28 cellular contexts compared by ENCODE assay signal in the genomic region with DNA sequence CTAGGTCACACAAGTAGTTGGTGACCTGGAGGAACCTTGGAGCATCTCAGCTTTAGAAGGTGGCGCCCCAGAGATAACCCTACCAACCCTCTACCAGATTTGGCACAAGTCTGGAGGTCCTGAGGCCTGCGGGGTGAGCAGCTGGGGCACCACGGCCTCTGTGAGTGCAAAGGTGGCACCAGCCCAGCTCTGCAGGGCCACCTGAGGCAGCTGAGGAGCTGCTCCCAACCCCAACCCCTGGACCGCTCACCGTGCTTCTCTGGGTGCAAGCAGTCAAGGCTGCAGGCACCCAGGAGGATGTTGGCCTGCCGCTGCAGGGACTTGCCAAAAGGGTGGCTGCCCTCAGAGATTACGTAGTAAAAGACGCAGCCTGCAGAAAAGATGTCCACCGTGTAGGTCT. TPM values are rescaled to one million over a fixed set of nuclear protein-coding genes. Genes with fewer than 3 reads are reported as not detected.
"Had no signal": no experiment of that assay in that cellular context is flagged by ENCODE, and none has a peak within 500 bp of the region (broad histone marks: within the 10 kb centered on the region; RNA-seq: fewer than 3 reads in every experiment).

No MANE protein-coding gene starts in this region.

- DNase-seq: activated CD4-positive, alpha-beta T cell treated with anti-CD3 and anti-CD28 coated beads, Interleukin-2, amount 10 ng/mL, durations not matched to agents 24 days and 14 days; activated CD4-positive, CD25-positive, alpha-beta regulatory T cell treated with anti-CD3 and anti-CD28 coated beads, Interleukin-2, amount 50 U/mL, for 72 hours; activated naive CD4-positive, alpha-beta T cell; activated naive CD8-positive, alpha-beta T cell treated with anti-CD3 and anti-CD28 coated beads for 36 hours; adrenal gland; aorta; brain microvascular endothelial cell; left lung; lower lobe of right lung; mesendoderm; nephron progenitor cell; ovary; sigmoid colon; small intestine; stimulated activated CD4-positive, alpha-beta T cell treated with anti-CD3 and anti-CD28 coated beads, Interleukin-4, amount 100 ng/mL, for 24 hours; stomach; T1000; thyroid gland; upper lobe of right lung had no signal

- H3K27me3 ChIP-seq: adrenal gland, brain microvascular endothelial cell, esophagus muscularis mucosa, left lung, ovary, sigmoid colon, stomach, thyroid gland, upper lobe of right lung had no signal

- H3K4me1 Mint-ChIP-seq: stimulated activated memory B cell treated with anti-CD40 and anti-IgM and Interleukin-4, amounts not matched to agents 10 μg/mL and 1 μg/mL and 100 μg/mL, for 72 hours had no signal

- FAIRE-seq: frontal cortex, islet of Langerhans, small intestine had no signal

- H3K9me3 ChIP-seq: adrenal gland, esophagus muscularis mucosa, left lung, lower lobe of right lung, ovary, sigmoid colon, stomach, thyroid gland, upper lobe of right lung had no signal

- H3K4me3 Mint-ChIP-seq: activated CD4-positive, alpha-beta T cell treated with anti-CD3 and anti-CD28 coated beads, Interleukin-2, amount 10 ng/mL, durations not matched to agents 24 days and 14 days; activated naive CD8-positive, alpha-beta T cell treated with anti-CD3 and anti-CD28 coated beads for 36 hours; activated T-helper 17 cell treated with anti-CD3 and anti-CD28 coated beads, Interleukin-2, amount 50 U/mL, for 72 hours; dendritic cell treated with granulocyte-macrophage colony-stimulating factor and Interleukin-4, amounts not matched to agents 40 ng/mL and 50 ng/mL, for 4 days; nephron progenitor cell; stimulated activated memory B cell treated with anti-CD40 and anti-IgM and Interleukin-4, amounts not matched to agents 10 μg/mL and 1 μg/mL and 100 μg/mL, for 72 hours; T-helper 1 cell treated with Interleukin-12 subunit alpha and Interleukin-12 subunit beta and Interleukin-4 antibody, amounts not matched to agents 30 μg/mL and 1 μg/mL, for 36 hours had no signal

- H3K4me3 ChIP-seq: adrenal gland, esophagus muscularis mucosa, left lung, lower lobe of right lung, ovary, sigmoid colon, SK-N-MC, stomach, thyroid gland, upper lobe of right lung had no signal

- H3K27ac Mint-ChIP-seq: activated CD4-positive, alpha-beta T cell treated with anti-CD3 and anti-CD28 coated beads, Interleukin-2, amount 10 ng/mL, durations not matched to agents 24 days and 14 days; activated naive CD8-positive, alpha-beta T cell treated with anti-CD3 and anti-CD28 coated beads for 36 hours; dendritic cell treated with granulocyte-macrophage colony-stimulating factor and Interleukin-4, amounts not matched to agents 40 ng/mL and 50 ng/mL, for 4 days; nephron progenitor cell; progenitor cell of endocrine pancreas; stimulated activated memory B cell treated with anti-CD40 and anti-IgM and Interleukin-4, amounts not matched to agents 10 μg/mL and 1 μg/mL and 100 μg/mL, for 72 hours; T-helper 1 cell treated with Interleukin-12 subunit alpha and Interleukin-12 subunit beta and Interleukin-4 antibody, amounts not matched to agents 30 μg/mL and 1 μg/mL, for 36 hours had no signal

- ATAC-seq: activated T-helper 17 cell treated with anti-CD3 and anti-CD28 coated beads, Interleukin-2, amount 50 U/mL, for 72 hours; left lung; lower lobe of right lung; stimulated activated memory B cell treated with anti-CD40 and anti-IgM and Interleukin-4, amounts not matched to agents 10 μg/mL and 1 μg/mL and 100 μg/mL, for 72 hours; upper lobe of right lung had no signal

- H3K27me3 Mint-ChIP-seq: activated CD4-positive, alpha-beta T cell treated with anti-CD3 and anti-CD28 coated beads, Interleukin-2, amount 10 ng/mL, durations not matched to agents 24 days and 14 days; activated naive CD8-positive, alpha-beta T cell treated with anti-CD3 and anti-CD28 coated beads for 36 hours; activated T-helper 17 cell treated with anti-CD3 and anti-CD28 coated beads, Interleukin-2, amount 50 U/mL, for 72 hours; dendritic cell treated with granulocyte-macrophage colony-stimulating factor and Interleukin-4, amounts not matched to agents 40 ng/mL and 50 ng/mL, for 4 days; progenitor cell of endocrine pancreas; stimulated activated memory B cell treated with anti-CD40 and anti-IgM and Interleukin-4, amounts not matched to agents 10 μg/mL and 1 μg/mL and 100 μg/mL, for 72 hours had no signal

- H3K4me1 ChIP-seq: adrenal gland, esophagus muscularis mucosa, left lung, lower lobe of right lung, sigmoid colon, stomach, thyroid gland, upper lobe of right lung had no signal

- H3K9me3 Mint-ChIP-seq: activated CD4-positive, alpha-beta T cell treated with anti-CD3 and anti-CD28 coated beads, Interleukin-2, amount 10 ng/mL, durations not matched to agents 24 days and 14 days; activated naive CD8-positive, alpha-beta T cell treated with anti-CD3 and anti-CD28 coated beads for 36 hours; activated T-helper 17 cell treated with anti-CD3 and anti-CD28 coated beads, Interleukin-2, amount 50 U/mL, for 72 hours; dendritic cell treated with granulocyte-macrophage colony-stimulating factor and Interleukin-4, amounts not matched to agents 40 ng/mL and 50 ng/mL, for 4 days; nephron progenitor cell; stimulated activated memory B cell treated with anti-CD40 and anti-IgM and Interleukin-4, amounts not matched to agents 10 μg/mL and 1 μg/mL and 100 μg/mL, for 72 hours; T-helper 1 cell treated with Interleukin-12 subunit alpha and Interleukin-12 subunit beta and Interleukin-4 antibody, amounts not matched to agents 30 μg/mL and 1 μg/mL, for 36 hours had no signal

- H3K36me3 ChIP-seq: ovary had no signal

- H3K27ac ChIP-seq: adrenal gland, brain microvascular endothelial cell, esophagus muscularis mucosa, left lung, lower lobe of right lung, ovary, sigmoid colon, SK-N-MC, stomach, thyroid gland, upper lobe of right lung had no signal

RNA-seq across cellular contexts. Expression of a gene that starts 50.7 kb away (rescaled TPM):
- total RNA-seq: sigmoid colon had no signal
